1 cellular context compared by ENCODE assay signal in the genomic region with DNA sequence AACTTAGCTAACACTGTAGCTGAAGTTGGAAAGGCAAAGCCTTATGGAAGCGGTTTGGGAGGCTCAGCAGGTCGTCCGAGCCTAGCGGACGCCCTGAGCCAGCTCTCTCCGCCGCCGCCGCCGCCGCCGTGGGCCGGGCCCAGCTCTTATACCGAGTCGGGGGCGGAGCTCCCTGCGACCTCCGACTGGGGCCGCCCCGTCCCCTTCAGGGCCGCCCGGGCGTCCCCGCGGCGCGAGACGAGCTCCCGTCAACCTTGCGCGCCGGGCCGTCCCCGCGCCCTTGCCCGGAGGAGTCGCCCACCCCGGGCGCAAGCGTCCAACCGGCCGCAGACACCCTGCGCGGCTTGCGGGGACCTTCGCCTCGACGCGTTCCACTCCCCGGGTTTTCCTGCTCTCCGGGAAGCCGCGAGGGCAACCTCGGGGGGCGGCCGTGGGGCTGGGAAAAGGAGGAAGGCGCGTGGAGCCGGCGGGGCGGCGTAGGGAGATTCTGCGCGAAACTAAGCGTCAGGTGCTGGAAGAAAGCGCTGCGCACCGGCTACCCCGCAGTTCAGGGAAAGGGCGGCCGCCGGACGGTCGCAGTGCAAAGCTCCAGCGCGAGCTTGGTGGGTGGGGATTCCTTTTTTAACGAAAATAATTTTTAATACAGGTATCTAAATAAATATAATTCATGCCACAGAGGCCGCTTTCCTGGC.
TF ChIP-seq lines count a peak whose summit lies in the region.

A gene with protein sequence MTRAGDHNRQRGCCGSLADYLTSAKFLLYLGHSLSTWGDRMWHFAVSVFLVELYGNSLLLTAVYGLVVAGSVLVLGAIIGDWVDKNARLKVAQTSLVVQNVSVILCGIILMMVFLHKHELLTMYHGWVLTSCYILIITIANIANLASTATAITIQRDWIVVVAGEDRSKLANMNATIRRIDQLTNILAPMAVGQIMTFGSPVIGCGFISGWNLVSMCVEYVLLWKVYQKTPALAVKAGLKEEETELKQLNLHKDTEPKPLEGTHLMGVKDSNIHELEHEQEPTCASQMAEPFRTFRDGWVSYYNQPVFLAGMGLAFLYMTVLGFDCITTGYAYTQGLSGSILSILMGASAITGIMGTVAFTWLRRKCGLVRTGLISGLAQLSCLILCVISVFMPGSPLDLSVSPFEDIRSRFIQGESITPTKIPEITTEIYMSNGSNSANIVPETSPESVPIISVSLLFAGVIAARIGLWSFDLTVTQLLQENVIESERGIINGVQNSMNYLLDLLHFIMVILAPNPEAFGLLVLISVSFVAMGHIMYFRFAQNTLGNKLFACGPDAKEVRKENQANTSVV (minus strand): TSS at position 125 of the 692 bp plus-strand sequence. CDS start 326 bp downstream, outside the sequence.

TF ChIP-seq in HepG2, 621 proteins besides CTCF, POLR2A, EP300 and RAD21 (continued from another document and continues in another):
- TF ChIP-seq, protein P1, sequence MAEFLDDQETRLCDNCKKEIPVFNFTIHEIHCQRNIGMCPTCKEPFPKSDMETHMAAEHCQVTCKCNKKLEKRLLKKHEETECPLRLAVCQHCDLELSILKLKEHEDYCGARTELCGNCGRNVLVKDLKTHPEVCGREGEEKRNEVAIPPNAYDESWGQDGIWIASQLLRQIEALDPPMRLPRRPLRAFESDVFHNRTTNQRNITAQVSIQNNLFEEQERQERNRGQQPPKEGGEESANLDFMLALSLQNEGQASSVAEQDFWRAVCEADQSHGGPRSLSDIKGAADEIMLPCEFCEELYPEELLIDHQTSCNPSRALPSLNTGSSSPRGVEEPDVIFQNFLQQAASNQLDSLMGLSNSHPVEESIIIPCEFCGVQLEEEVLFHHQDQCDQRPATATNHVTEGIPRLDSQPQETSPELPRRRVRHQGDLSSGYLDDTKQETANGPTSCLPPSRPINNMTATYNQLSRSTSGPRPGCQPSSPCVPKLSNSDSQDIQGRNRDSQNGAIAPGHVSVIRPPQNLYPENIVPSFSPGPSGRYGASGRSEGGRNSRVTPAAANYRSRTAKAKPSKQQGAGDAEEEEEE (CRISPR knock-in tag; IDR thresholded peaks at IDR 0.05; ENCODE audit: borderline replicate concordance) = no peak
- peak; percentile 60 for TF ChIP-seq ZFP90 (CRISPR knock-in tag; IDR thresholded peaks at IDR 0.05; ENCODE audit: borderline replicate concordance)
- peak; percentile 58; the same call in 1 of the 2 replicates for TF ChIP-seq CENPT (CRISPR knock-in tag; IDR thresholded peaks at IDR 0.05; ENCODE audit: low read depth)
- no peak for TF ChIP-seq ZNF780A (CRISPR knock-in tag; IDR thresholded peaks at IDR 0.05)
- no peak for TF ChIP-seq ZNF792 (CRISPR knock-in tag; IDR thresholded peaks at IDR 0.05)
- no peak for TF ChIP-seq NR2F6 (IDR thresholded peaks at IDR 0.05)
- no peak for TF ChIP-seq NR2F6 (CRISPR knock-in tag; IDR thresholded peaks at IDR 0.05)
- TF ChIP-seq, protein P2, sequence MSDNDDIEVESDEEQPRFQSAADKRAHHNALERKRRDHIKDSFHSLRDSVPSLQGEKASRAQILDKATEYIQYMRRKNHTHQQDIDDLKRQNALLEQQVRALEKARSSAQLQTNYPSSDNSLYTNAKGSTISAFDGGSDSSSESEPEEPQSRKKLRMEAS (IDR thresholded peaks at IDR 0.05) = peak; percentile 94
- peak; percentile 28 for TF ChIP-seq ETV5 (CRISPR knock-in tag; IDR thresholded peaks at IDR 0.05; ENCODE audit: borderline replicate concordance)
- TF ChIP-seq ZNF160 (CRISPR knock-in tag; IDR thresholded peaks at IDR 0.05) = peak; percentile 82; the same call in 1 of the 2 replicates
- TF ChIP-seq MTF1 (CRISPR knock-in tag; IDR thresholded peaks at IDR 0.05) = no peak; the same call in 1 of the 2 replicates
- TF ChIP-seq THAP11 (CRISPR knock-in tag; IDR thresholded peaks at IDR 0.05) = peak; percentile 59
- peak; percentile 11; the same call in 1 of the 2 replicates for TF ChIP-seq ZBTB20 (CRISPR knock-in tag; IDR thresholded peaks at IDR 0.05; ENCODE audit: borderline replicate concordance, low read depth)
- TF ChIP-seq MAFG (CRISPR knock-in tag; IDR thresholded peaks at IDR 0.05) = no peak
- TF ChIP-seq, protein P3, sequence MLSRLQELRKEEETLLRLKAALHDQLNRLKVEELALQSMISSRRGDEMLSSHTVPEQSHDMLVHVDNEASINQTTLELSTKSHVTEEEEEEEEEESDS (CRISPR knock-in tag; IDR thresholded peaks at IDR 0.05; ENCODE audit: borderline replicate concordance) = peak; percentile 85; the same call in 1 of the 2 replicates
- TF ChIP-seq, protein P4, sequence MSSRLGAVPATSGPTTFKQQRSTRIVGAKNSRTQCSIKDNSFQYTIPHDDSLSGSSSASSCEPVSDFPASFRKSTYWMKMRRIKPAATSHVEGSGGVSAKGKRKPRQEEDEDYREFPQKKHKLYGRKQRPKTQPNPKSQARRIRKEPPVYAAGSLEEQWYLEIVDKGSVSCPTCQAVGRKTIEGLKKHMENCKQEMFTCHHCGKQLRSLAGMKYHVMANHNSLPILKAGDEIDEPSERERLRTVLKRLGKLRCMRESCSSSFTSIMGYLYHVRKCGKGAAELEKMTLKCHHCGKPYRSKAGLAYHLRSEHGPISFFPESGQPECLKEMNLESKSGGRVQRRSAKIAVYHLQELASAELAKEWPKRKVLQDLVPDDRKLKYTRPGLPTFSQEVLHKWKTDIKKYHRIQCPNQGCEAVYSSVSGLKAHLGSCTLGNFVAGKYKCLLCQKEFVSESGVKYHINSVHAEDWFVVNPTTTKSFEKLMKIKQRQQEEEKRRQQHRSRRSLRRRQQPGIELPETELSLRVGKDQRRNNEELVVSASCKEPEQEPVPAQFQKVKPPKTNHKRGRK (CRISPR knock-in tag; IDR thresholded peaks at IDR 0.05) = no peak
- TF ChIP-seq NFE2 (CRISPR knock-in tag; IDR thresholded peaks at IDR 0.05) = no peak
- no peak for TF ChIP-seq AGO1 (IDR thresholded peaks at IDR 0.05; ENCODE audit: low read depth, low read length, poor library complexity, severe bottlenecking)
- peak; percentile 54; the same call in 1 of the 2 replicates for TF ChIP-seq ZNF607 (CRISPR knock-in tag; IDR thresholded peaks at IDR 0.05; ENCODE audit: borderline replicate concordance)
- TF ChIP-seq MAZ (IDR thresholded peaks at IDR 0.05; ENCODE audit: borderline replicate concordance, low read depth, low read length) = 0 out of 2 replicates have a peak, but pooled peaks have one; percentile 25
- peak; percentile 83 for TF ChIP-seq MAZ (CRISPR knock-in tag; IDR thresholded peaks at IDR 0.05; ENCODE audit: low read depth)
- no peak for TF ChIP-seq HIVEP1 (CRISPR knock-in tag; IDR thresholded peaks at IDR 0.05)
- no peak for TF ChIP-seq PRPF4 (IDR thresholded peaks at IDR 0.05; ENCODE audit: low read depth, low read length, poor library complexity, severe bottlenecking)
- 0 out of 2 replicates have a peak, but pooled peaks have one; percentile 23 for TF ChIP-seq CBFB (CRISPR knock-in tag; IDR thresholded peaks at IDR 0.05)
- TF ChIP-seq ZNF552 (CRISPR knock-in tag; IDR thresholded peaks at IDR 0.05; ENCODE audit: borderline replicate concordance) = no peak
- TF ChIP-seq ZNF34 (CRISPR knock-in tag; IDR thresholded peaks at IDR 0.05; ENCODE audit: borderline replicate concordance) = no peak
- TF ChIP-seq ZKSCAN5 (CRISPR knock-in tag; IDR thresholded peaks at IDR 0.05) = no peak
- TF ChIP-seq, protein P5, sequence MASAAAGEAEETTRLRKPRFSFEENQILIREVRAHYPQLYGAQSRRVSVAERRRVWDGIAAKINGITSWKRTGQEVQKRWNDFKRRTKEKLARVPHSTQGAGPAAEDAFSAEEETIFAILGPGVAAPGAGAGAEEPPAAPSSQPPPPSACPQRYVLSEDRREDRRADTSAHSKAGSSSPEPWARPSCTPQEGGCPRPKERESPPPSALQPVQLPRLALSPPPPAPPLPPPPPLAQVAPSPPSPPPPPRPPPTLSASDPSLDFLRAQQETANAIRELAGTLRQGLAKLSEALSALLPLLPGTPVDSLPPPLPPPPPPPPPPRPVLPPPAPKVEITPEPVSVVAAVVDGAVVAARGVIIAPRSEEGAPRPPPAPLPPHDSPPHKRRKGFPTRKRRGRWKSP (CRISPR knock-in tag; IDR thresholded peaks at IDR 0.05) = peak; percentile 99
- TF ChIP-seq, protein P6, sequence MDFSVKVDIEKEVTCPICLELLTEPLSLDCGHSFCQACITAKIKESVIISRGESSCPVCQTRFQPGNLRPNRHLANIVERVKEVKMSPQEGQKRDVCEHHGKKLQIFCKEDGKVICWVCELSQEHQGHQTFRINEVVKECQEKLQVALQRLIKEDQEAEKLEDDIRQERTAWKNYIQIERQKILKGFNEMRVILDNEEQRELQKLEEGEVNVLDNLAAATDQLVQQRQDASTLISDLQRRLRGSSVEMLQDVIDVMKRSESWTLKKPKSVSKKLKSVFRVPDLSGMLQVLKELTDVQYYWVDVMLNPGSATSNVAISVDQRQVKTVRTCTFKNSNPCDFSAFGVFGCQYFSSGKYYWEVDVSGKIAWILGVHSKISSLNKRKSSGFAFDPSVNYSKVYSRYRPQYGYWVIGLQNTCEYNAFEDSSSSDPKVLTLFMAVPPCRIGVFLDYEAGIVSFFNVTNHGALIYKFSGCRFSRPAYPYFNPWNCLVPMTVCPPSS (IDR thresholded peaks at IDR 0.05) = no peak
- peak; percentile 33; the same call in 1 of the 2 replicates for TF ChIP-seq KLF6 (CRISPR knock-in tag; IDR thresholded peaks at IDR 0.05)
- TF ChIP-seq ZFP36 (IDR thresholded peaks at IDR 0.05; ENCODE audit: borderline replicate concordance, low read depth, low read length, partially characterized antibody) = no peak
- peak; percentile 84; the same call in 1 of the 2 replicates for TF ChIP-seq REL (CRISPR knock-in tag; conservative IDR thresholded peaks at IDR 0.05)
- no peak for TF ChIP-seq ZNF577 (CRISPR knock-in tag; IDR thresholded peaks at IDR 0.05; ENCODE audit: borderline replicate concordance, low read depth)
- no peak for TF ChIP-seq CREB1 (IDR thresholded peaks at IDR 0.05)
- no peak for TF ChIP-seq CREB1 (CRISPR knock-in tag; IDR thresholded peaks at IDR 0.05)
- TF ChIP-seq ARNT (IDR thresholded peaks at IDR 0.05) = no peak
- TF ChIP-seq, protein P7, sequence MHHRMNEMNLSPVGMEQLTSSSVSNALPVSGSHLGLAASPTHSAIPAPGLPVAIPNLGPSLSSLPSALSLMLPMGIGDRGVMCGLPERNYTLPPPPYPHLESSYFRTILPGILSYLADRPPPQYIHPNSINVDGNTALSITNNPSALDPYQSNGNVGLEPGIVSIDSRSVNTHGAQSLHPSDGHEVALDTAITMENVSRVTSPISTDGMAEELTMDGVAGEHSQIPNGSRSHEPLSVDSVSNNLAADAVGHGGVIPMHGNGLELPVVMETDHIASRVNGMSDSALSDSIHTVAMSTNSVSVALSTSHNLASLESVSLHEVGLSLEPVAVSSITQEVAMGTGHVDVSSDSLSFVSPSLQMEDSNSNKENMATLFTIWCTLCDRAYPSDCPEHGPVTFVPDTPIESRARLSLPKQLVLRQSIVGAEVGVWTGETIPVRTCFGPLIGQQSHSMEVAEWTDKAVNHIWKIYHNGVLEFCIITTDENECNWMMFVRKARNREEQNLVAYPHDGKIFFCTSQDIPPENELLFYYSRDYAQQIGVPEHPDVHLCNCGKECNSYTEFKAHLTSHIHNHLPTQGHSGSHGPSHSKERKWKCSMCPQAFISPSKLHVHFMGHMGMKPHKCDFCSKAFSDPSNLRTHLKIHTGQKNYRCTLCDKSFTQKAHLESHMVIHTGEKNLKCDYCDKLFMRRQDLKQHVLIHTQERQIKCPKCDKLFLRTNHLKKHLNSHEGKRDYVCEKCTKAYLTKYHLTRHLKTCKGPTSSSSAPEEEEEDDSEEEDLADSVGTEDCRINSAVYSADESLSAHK (CRISPR knock-in tag; IDR thresholded peaks at IDR 0.05; ENCODE audit: borderline replicate concordance) = peak; percentile 8; the same call in 1 of the 2 replicates
- TF ChIP-seq CEBPG (CRISPR knock-in tag; IDR thresholded peaks at IDR 0.05) = no peak
- TF ChIP-seq, protein P8, sequence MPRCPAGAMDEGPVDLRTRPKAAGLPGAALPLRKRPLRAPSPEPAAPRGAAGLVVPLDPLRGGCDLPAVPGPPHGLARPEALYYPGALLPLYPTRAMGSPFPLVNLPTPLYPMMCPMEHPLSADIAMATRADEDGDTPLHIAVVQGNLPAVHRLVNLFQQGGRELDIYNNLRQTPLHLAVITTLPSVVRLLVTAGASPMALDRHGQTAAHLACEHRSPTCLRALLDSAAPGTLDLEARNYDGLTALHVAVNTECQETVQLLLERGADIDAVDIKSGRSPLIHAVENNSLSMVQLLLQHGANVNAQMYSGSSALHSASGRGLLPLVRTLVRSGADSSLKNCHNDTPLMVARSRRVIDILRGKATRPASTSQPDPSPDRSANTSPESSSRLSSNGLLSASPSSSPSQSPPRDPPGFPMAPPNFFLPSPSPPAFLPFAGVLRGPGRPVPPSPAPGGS (CRISPR knock-in tag; IDR thresholded peaks at IDR 0.05) = peak; percentile 92
- TF ChIP-seq, protein P9, sequence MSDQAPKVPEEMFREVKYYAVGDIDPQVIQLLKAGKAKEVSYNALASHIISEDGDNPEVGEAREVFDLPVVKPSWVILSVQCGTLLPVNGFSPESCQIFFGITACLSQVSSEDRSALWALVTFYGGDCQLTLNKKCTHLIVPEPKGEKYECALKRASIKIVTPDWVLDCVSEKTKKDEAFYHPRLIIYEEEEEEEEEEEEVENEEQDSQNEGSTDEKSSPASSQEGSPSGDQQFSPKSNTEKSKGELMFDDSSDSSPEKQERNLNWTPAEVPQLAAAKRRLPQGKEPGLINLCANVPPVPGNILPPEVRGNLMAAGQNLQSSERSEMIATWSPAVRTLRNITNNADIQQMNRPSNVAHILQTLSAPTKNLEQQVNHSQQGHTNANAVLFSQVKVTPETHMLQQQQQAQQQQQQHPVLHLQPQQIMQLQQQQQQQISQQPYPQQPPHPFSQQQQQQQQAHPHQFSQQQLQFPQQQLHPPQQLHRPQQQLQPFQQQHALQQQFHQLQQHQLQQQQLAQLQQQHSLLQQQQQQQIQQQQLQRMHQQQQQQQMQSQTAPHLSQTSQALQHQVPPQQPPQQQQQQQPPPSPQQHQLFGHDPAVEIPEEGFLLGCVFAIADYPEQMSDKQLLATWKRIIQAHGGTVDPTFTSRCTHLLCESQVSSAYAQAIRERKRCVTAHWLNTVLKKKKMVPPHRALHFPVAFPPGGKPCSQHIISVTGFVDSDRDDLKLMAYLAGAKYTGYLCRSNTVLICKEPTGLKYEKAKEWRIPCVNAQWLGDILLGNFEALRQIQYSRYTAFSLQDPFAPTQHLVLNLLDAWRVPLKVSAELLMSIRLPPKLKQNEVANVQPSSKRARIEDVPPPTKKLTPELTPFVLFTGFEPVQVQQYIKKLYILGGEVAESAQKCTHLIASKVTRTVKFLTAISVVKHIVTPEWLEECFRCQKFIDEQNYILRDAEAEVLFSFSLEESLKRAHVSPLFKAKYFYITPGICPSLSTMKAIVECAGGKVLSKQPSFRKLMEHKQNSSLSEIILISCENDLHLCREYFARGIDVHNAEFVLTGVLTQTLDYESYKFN (CRISPR knock-in tag; conservative IDR thresholded peaks at IDR 0.05) = peak; percentile 55
- TF ChIP-seq, protein P10, sequence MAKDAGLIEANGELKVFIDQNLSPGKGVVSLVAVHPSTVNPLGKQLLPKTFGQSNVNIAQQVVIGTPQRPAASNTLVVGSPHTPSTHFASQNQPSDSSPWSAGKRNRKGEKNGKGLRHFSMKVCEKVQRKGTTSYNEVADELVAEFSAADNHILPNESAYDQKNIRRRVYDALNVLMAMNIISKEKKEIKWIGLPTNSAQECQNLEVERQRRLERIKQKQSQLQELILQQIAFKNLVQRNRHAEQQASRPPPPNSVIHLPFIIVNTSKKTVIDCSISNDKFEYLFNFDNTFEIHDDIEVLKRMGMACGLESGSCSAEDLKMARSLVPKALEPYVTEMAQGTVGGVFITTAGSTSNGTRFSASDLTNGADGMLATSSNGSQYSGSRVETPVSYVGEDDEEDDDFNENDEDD (CRISPR knock-in tag; IDR thresholded peaks at IDR 0.05; ENCODE audit: borderline replicate concordance) = peak; percentile 75
